ENCODE assay signal across 8 cellular contexts in genomic region chrX:54494970-54495813, GRCh38. TPM values are rescaled to one million over a fixed set of nuclear protein-coding genes. Genes with fewer than 3 reads are reported as not detected.
DNase-seq lines count a peak whose midpoint lies in the region; ATAC-seq and TF ChIP-seq lines count a peak whose summit lies in the region.
"Had no signal": no experiment of that assay in that cellular context is flagged by ENCODE, and none has a peak within 500 bp of the region (broad histone marks: within the 10 kb centered on the region; RNA-seq: fewer than 3 reads in every experiment).

No MANE protein-coding gene starts in this region.

- H3K36me3 Mint-ChIP-seq in natural killer cell treated with Interleukin-12 subunit alpha and Interleukin-12 subunit beta and Interleukin-15 and Interleukin-18, amount 100 ng/mL, for 72 hours: no peaks in the 10 kb centered on the region

- H3K4me1 Mint-ChIP-seq in natural killer cell treated with Interleukin-12 subunit alpha and Interleukin-12 subunit beta and Interleukin-15 and Interleukin-18, amount 100 ng/mL, for 72 hours (ENCODE audit: low read depth in 2 of 2): peaks cover 6 to 8% of the 10 kb centered on the region in 2 donors

- H3K27ac ChIP-seq in RWPE2 (ENCODE audit: poor library complexity, severe bottlenecking): peak overlapping the region; percentile 36

- H3K27me3 ChIP-seq in RWPE2 (ENCODE audit: insufficient read depth, poor library complexity, severe bottlenecking): no peaks in the 10 kb centered on the region

- TF ChIP-seq CTCF in GM12865 (IDR thresholded peaks at IDR 0.05; ENCODE audit: insufficient read depth, low read depth, low read length, missing control alignments) (no peak), RWPE2 (IDR thresholded peaks at IDR 0.05; ENCODE audit: poor library complexity, severe bottlenecking) (no peak), epithelial cell of proximal tubule (conservative IDR thresholded peaks at IDR 0.05; ENCODE audit: low read depth, low read length) (no peak)

- no peaks in the 10 kb centered on the region for H3K36me3 ChIP-seq in RWPE2 (ENCODE audit: low read depth)

- no peaks in the 10 kb centered on the region for H3K9me3 Mint-ChIP-seq in natural killer cell treated with Interleukin-12 subunit alpha and Interleukin-12 subunit beta and Interleukin-15 and Interleukin-18, amount 100 ng/mL, for 72 hours

- no peaks in the 10 kb centered on the region for H3K4me1 ChIP-seq in RWPE2 (ENCODE audit: insufficient read depth, poor library complexity, severe bottlenecking)

- peak overlapping the region; percentile 48 for H3K4me3 Mint-ChIP-seq in natural killer cell treated with Interleukin-12 subunit alpha and Interleukin-12 subunit beta and Interleukin-15 and Interleukin-18, amount 100 ng/mL, for 72 hours

- H3K27ac Mint-ChIP-seq in natural killer cell treated with Interleukin-12 subunit alpha and Interleukin-12 subunit beta and Interleukin-15 and Interleukin-18, amount 100 ng/mL, for 72 hours: no peak overlapping the region

- ATAC-seq in RWPE2 (ENCODE audit: low read depth): peak; percentile 50
- peak in 1 of 2 donors; percentile 38 for ATAC-seq in natural killer cell treated with Interleukin-12 subunit alpha and Interleukin-12 subunit beta and Interleukin-15 and Interleukin-18, amount 100 ng/mL, for 72 hours
- no peak for ATAC-seq in HG02763 (IDR thresholded peaks at IDR 0.05; ENCODE audit: unreplicated experiment)

- H3K4me3 ChIP-seq in GM12865 (ENCODE audit: low read depth, low read length): peak overlapping the region; percentile 36
- H3K4me3 ChIP-seq in RWPE2 (ENCODE audit: severe bottlenecking): peak overlapping the region; percentile 71
- H3K4me3 ChIP-seq in epithelial cell of proximal tubule (ENCODE audit: low read depth, low read length): peak overlapping the region; percentile 64

- H3K9me3 ChIP-seq in RWPE2 (ENCODE audit: severe bottlenecking): no peaks in the 10 kb centered on the region

- H3K27me3 Mint-ChIP-seq in natural killer cell treated with Interleukin-12 subunit alpha and Interleukin-12 subunit beta and Interleukin-15 and Interleukin-18, amount 100 ng/mL, for 72 hours: peaks cover 41 to 52% of the 10 kb centered on the region in 2 donors

- DNase-seq in GM12865 (ENCODE audit: low read depth): no peak
- DNase-seq in RWPE2 (ENCODE audit: low spot score): no peak
- no peak for DNase-seq in epithelial cell of proximal tubule (ENCODE audit: low read depth)
- DNase-seq in natural killer cell treated with Interleukin-12 subunit alpha and Interleukin-12 subunit beta and Interleukin-15 and Interleukin-18, amount 100 ng/mL, for 72 hours (ENCODE audit: low spot score): no peak
- no peak for DNase-seq in NCI-H1048 (lab: John Stamatoyannopoulos, UW)
- no peak for DNase-seq in globus pallidus (ENCODE audit: low spot score)

RNA-seq across cellular contexts. Expression of gene FGD1, which starts 0.8 kb away (rescaled TPM):
- total RNA-seq in epithelial cell of proximal tubule: 10.2 and 10.3 TPM in 2 replicates
- not detected for total RNA-seq in natural killer cell treated with Interleukin-12 subunit alpha and Interleukin-12 subunit beta and Interleukin-15 and Interleukin-18, amount 100 ng/mL, for 72 hours
- total RNA-seq: T-helper 1 cell treated with Interleukin-12 subunit alpha and Interleukin-12 subunit beta and Interleukin-4 antibody, amounts not matched to agents 30 ng/mL and 1 ng/mL, for 36 hours had no signal

RNA-seq across cellular contexts. Expression of gene GNL3L, which starts 34.8 kb away (rescaled TPM):
- 21.6 and 23.1 TPM in 2 replicates for total RNA-seq in epithelial cell of proximal tubule
- total RNA-seq in natural killer cell treated with Interleukin-12 subunit alpha and Interleukin-12 subunit beta and Interleukin-15 and Interleukin-18, amount 100 ng/mL, for 72 hours: 10 to 100 TPM; 57.1 to 91.0 TPM

RNA-seq across cellular contexts. Expression of gene TSR2, which starts 55.0 kb away (rescaled TPM):
- total RNA-seq in epithelial cell of proximal tubule: 13.2 and 14.3 TPM in 2 replicates
- total RNA-seq in natural killer cell treated with Interleukin-12 subunit alpha and Interleukin-12 subunit beta and Interleukin-15 and Interleukin-18, amount 100 ng/mL, for 72 hours: 10 to 100 TPM; 43.2 to 52.8 TPM

Comparison
In these comparisons a context has a peak if more than half of its experiments do, and no peak if none do; other contexts are left out.
1. RNA of gene FGD1, which starts 0.8 kb away (total RNA-seq): 10.2 to 10.3 TPM in epithelial cell of proximal tubule; not detected in natural killer cell treated with Interleukin-12 subunit alpha and Interleukin-12 subunit beta and Interleukin-15 and Interleukin-18, amount 100 ng/mL, for 72 hours; every median in the first group is over 10 times any median in the second.
2. Peak in every context shown above with its lines, with median percentiles within 50 percentile points of each other: H3K4me3 ChIP-seq.